Comparison of ENCODE assay signal across 1 cellular context in genomic region chr10:77710759-77711682, GRCh38.
TF ChIP-seq lines count a peak whose summit lies in the region.

No MANE protein-coding gene starts in this region.

TF ChIP-seq in GM12878, 131 proteins besides CTCF, POLR2A, EP300 and RAD21 (continued from another document and continues in another):
- TF ChIP-seq SKIL (IDR thresholded peaks at IDR 0.05; ENCODE audit: low read depth, poor library complexity, severe bottlenecking), result no peak
- no peak for TF ChIP-seq REST (IDR thresholded peaks at IDR 0.05; ENCODE audit: low read depth, low read length)
- TF ChIP-seq IRF3 (IDR thresholded peaks at IDR 0.05), result 0 out of 2 replicates have a peak, but pooled peaks have one; percentile 23
- TF ChIP-seq MTA2 (IDR thresholded peaks at IDR 0.05; ENCODE audit: low read depth), result 0 out of 2 replicates have a peak, but pooled peaks have one; percentile 23
- no peak for TF ChIP-seq STAT3 (IDR thresholded peaks at IDR 0.05; ENCODE audit: low read depth, low read length)
- no peak for TF ChIP-seq IRF5 (IDR thresholded peaks at IDR 0.05; ENCODE audit: borderline replicate concordance)
- TF ChIP-seq KAT2A (conservative IDR thresholded peaks at IDR 0.05; ENCODE audit: control insufficient read depth, low read depth, low read length), result no peak
- TF ChIP-seq ZNF622 (IDR thresholded peaks at IDR 0.05), result no peak
- no peak for TF ChIP-seq WRNIP1 (IDR thresholded peaks at IDR 0.05; ENCODE audit: borderline replicate concordance, low read depth, low read length)
- peak; percentile 39; the same call in 1 of the 2 replicates for TF ChIP-seq CREB1 (IDR thresholded peaks at IDR 0.05; ENCODE audit: low read depth)
- peak; percentile 84; the same call in 1 of the 2 replicates for TF ChIP-seq SMARCA5 (IDR thresholded peaks at IDR 0.05)
- peak; percentile 91 for TF ChIP-seq ZNF24 (IDR thresholded peaks at IDR 0.05)
- TF ChIP-seq ZNF217 (IDR thresholded peaks at IDR 0.05), result no peak
- no peak for TF ChIP-seq ZBED1 (IDR thresholded peaks at IDR 0.05; ENCODE audit: borderline replicate concordance)
- TF ChIP-seq CBX5 (IDR thresholded peaks at IDR 0.05; ENCODE audit: low read depth), result no peak
- no peak for TF ChIP-seq NRF1 (conservative IDR thresholded peaks at IDR 0.05; ENCODE audit: low read depth, low read length)
- no peak for TF ChIP-seq FOXK2 (IDR thresholded peaks at IDR 0.05)
- TF ChIP-seq SREBF1 (IDR thresholded peaks at IDR 0.05; ENCODE audit: low read length), result no peak
- TF ChIP-seq TCF12 (IDR thresholded peaks at IDR 0.05; ENCODE audit: low read depth, low read length), result peak; percentile 88; the same call in 1 of the 2 replicates
- TF ChIP-seq HCFC1 (IDR thresholded peaks at IDR 0.05; ENCODE audit: low read length), result no peak
- peak; percentile 19; the same call in 1 of the 2 replicates for TF ChIP-seq ATF3 (IDR thresholded peaks at IDR 0.05; ENCODE audit: borderline replicate concordance, extremely low read depth, low read depth, low read length)
- TF ChIP-seq ZNF592 (IDR thresholded peaks at IDR 0.05), result no peak
- TF ChIP-seq NKRF (conservative IDR thresholded peaks at IDR 0.05), result no peak; the same call in 1 of the 2 replicates
- no peak for TF ChIP-seq NFIC (IDR thresholded peaks at IDR 0.05; ENCODE audit: low read depth, low read length)
- TF ChIP-seq IRF4 (IDR thresholded peaks at IDR 0.05; ENCODE audit: low read depth, low read length), result 0 out of 2 replicates have a peak, but pooled peaks have one; percentile 10
- TF ChIP-seq IKZF2 (IDR thresholded peaks at IDR 0.05), result peak in 1 of 2 experiments; percentile 21; a peak in 1 of 4 replicates
- TF ChIP-seq SIX5 (IDR thresholded peaks at IDR 0.05; ENCODE audit: low read depth, low read length, severe bottlenecking), result no peak
- TF ChIP-seq SMAD5 (IDR thresholded peaks at IDR 0.05; ENCODE audit: low read depth), result no peak
- no peak for TF ChIP-seq CHD2 (IDR thresholded peaks at IDR 0.05; ENCODE audit: borderline replicate concordance, low read depth, low read length)
- TF ChIP-seq FOS (IDR thresholded peaks at IDR 0.05; ENCODE audit: borderline replicate concordance, extremely low read depth, insufficient read length), result no peak
- no peak for TF ChIP-seq SUPT20H (IDR thresholded peaks at IDR 0.05; ENCODE audit: borderline replicate concordance, control insufficient read depth, low read depth, low read length)
- no peak for TF ChIP-seq ASH2L (IDR thresholded peaks at IDR 0.05; ENCODE audit: borderline replicate concordance, low read depth)
- no peak for TF ChIP-seq E2F4 (IDR thresholded peaks at IDR 0.05; ENCODE audit: low read depth, low read length)
- TF ChIP-seq CREM (IDR thresholded peaks at IDR 0.05; ENCODE audit: low read depth), result peak; percentile 26; the same call in 1 of the 2 replicates
- no peak for TF ChIP-seq BRCA1 (IDR thresholded peaks at IDR 0.05; ENCODE audit: low read depth, low read length)
- peak; percentile 88 for TF ChIP-seq SMC3 (IDR thresholded peaks at IDR 0.05; ENCODE audit: borderline replicate concordance, low read length)
- TF ChIP-seq GABPA (IDR thresholded peaks at IDR 0.05; ENCODE audit: low read depth), result no peak
- TF ChIP-seq TBL1XR1 (IDR thresholded peaks at IDR 0.05; ENCODE audit: low read depth, low read length), result no peak
- no peak for TF ChIP-seq SREBF2 (IDR thresholded peaks at IDR 0.05; ENCODE audit: low read length)
- TF ChIP-seq ZBTB40 (IDR thresholded peaks at IDR 0.05; ENCODE audit: borderline replicate concordance), result no peak
- no peak for TF ChIP-seq JUNB (IDR thresholded peaks at IDR 0.05)
- no peak for TF ChIP-seq ZNF274 (IDR thresholded peaks at IDR 0.05; ENCODE audit: insufficient read depth, insufficient read length)
- no peak for TF ChIP-seq NR2C1 (IDR thresholded peaks at IDR 0.05)
- TF ChIP-seq RUNX3 (IDR thresholded peaks at IDR 0.05; ENCODE audit: low read length), result no peak
- no peak for TF ChIP-seq CBX3 (IDR thresholded peaks at IDR 0.05; ENCODE audit: borderline replicate concordance, low read depth)
